Comparison of ENCODE assay signal across 12 cellular contexts in the genomic region with DNA sequence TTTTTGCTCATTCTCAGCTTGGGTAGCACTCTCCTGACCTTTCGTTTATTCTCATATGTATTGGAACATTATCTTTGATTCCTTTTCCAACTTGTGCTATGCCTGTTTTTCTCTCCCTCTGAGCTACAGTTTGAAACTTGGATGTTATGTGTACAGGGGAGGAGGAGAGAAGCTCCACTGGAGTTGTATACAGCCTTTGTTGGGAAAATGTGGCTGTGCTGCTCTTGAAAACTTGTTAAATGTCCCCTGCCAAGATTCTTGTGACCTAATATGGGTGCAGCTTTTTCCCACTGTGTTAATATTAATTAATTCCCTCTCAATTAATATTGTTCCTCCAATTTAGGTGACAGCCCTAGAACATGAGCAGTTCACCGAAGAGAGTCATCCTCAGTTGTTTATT.
DNase-seq lines count a peak whose midpoint lies in the region.
"Had no signal": no experiment of that assay in that cellular context is flagged by ENCODE, and none has a peak within 500 bp of the region (broad histone marks: within the 10 kb centered on the region; RNA-seq: fewer than 3 reads in every experiment).

No MANE protein-coding gene starts in this region.

- no peak overlapping the region for H3K4me2 ChIP-seq in neuronal stem cell (ENCODE audit: insufficient read depth, low read length, poor library complexity, severe bottlenecking)
- H3K4me2 ChIP-seq: BLaER1 had no signal

- H2BK15ac ChIP-seq in neuronal stem cell (ENCODE audit: low read length): no peak overlapping the region

- no peak overlapping the region for H2BK120ac ChIP-seq in neuronal stem cell (ENCODE audit: low read depth, low read length)

- peaks cover 0 to 1% of the 10 kb centered on the region in 2 donors for H3K9me3 ChIP-seq in neuronal stem cell (replicated peaks in 1 of 2; ENCODE audit: control insufficient read depth in 2 of 2, insufficient read depth in 1 of 2, low read depth in 1 of 2, low read length in 2 of 2)
- H3K9me3 ChIP-seq: BLaER1, Caco-2 had no signal

- DNase-seq in Ammon's horn (ENCODE audit: low spot score) (peak; percentile 43), caudate nucleus (lab: John Stamatoyannopoulos, UW) (no peak), substantia nigra (lab: John Stamatoyannopoulos, UW) (no peak), posterior cingulate gyrus (no peak), neuronal stem cell (ENCODE audit: low spot score) (no peak)
- DNase-seq in stimulated activated naive CD4-positive, alpha-beta T cell treated with Interleukin-2 at 50 U/mL for 16 hours (lab: John Stamatoyannopoulos, UW): no peak
- DNase-seq in activated naive CD4-positive, alpha-beta T cell treated with anti-CD3 and anti-CD28 coated beads, Interleukin-2, amount 50 U/mL, for 16 hours: no peak
- DNase-seq: Caco-2; CD8-positive, alpha-beta memory T cell had no signal

- H4K8ac ChIP-seq in neuronal stem cell (ENCODE audit: low read depth, low read length): no peak overlapping the region

- H2AK5ac ChIP-seq in neuronal stem cell (ENCODE audit: low read depth, low read length): no peak overlapping the region

- no peak overlapping the region for H2BK12ac ChIP-seq in neuronal stem cell (ENCODE audit: low read length)

- H3K14ac ChIP-seq in neuronal stem cell (ENCODE audit: low read length): no peak overlapping the region

- H3K18ac ChIP-seq in neuronal stem cell (ENCODE audit: low read length): no peak overlapping the region

- H3K4me3 ChIP-seq in neuronal stem cell (ENCODE audit: low read length in 2 of 2): no peak overlapping the region
- H3K4me3 ChIP-seq: BLaER1 had no signal

- no peak overlapping the region for H4K91ac ChIP-seq in neuronal stem cell (ENCODE audit: low read depth, low read length, poor library complexity)

- H3K23ac ChIP-seq in neuronal stem cell (ENCODE audit: low read depth, low read length, poor library complexity): no peak overlapping the region

- intact Hi-C loops in posterior cingulate gyrus (cut with DNase I): loop anchor here (10.0 kb wide), 1 partner anchor 277 kb away; no protein-coding TSS in a partner anchor

- H3K27me3 ChIP-seq in layer of hippocampus (ENCODE audit: control insufficient read depth, insufficient read depth, low read length) (no peaks in the 10 kb centered on the region), neuronal stem cell (ENCODE audit: control insufficient read depth in 3 of 3, insufficient read depth in 3 of 3, low read depth in 1 of 3, low read length in 3 of 3) (no peaks in the 10 kb centered on the region)
- H3K27me3 ChIP-seq: BLaER1 had no signal

- H2AFZ ChIP-seq in neuronal stem cell (ENCODE audit: low read length): no peak overlapping the region

- WGBS in neuronal stem cell (ENCODE audit: extremely low coverage in 2 of 2, insufficient read length in 2 of 2, insufficient replicate concordance in 1 of 2), 2 donors: no CpG with 5 or more reads among the region's 2 CpGs

- H2BK5ac ChIP-seq in neuronal stem cell (ENCODE audit: low read length): no peak overlapping the region

- peaks cover 0 to 4% of the 10 kb centered on the region in 2 donors for H3K36me3 ChIP-seq in neuronal stem cell (replicated peaks in 1 of 2; ENCODE audit: control insufficient read depth in 2 of 2, insufficient read depth in 2 of 2, low read length in 2 of 2)

- H3K9ac ChIP-seq in neuronal stem cell (ENCODE audit: low read depth, low read length, poor library complexity): no peak overlapping the region
- H3K9ac ChIP-seq: BLaER1 had no signal

- peak overlapping the region; percentile 74 for H3K27ac ChIP-seq in caudate nucleus (ENCODE audit: low read depth, low read length)
- peak overlapping the region; percentile 42 for H3K27ac ChIP-seq in layer of hippocampus (ENCODE audit: low read depth, low read length)
- peak overlapping the region; percentile 74 for H3K27ac ChIP-seq in substantia nigra (ENCODE audit: low read depth, low read length, poor library complexity, severe bottlenecking)
- H3K27ac ChIP-seq in neuronal stem cell (replicated peaks; ENCODE audit: low read length): no peak overlapping the region
- H3K27ac ChIP-seq: 22Rv1, BLaER1 had no signal

- H3K4me1 ChIP-seq in neuronal stem cell (ENCODE audit: control insufficient read depth in 2 of 2, insufficient read depth in 1 of 2, low read depth in 1 of 2, low read length in 2 of 2): no peaks in the 10 kb centered on the region
- H3K4me1 ChIP-seq: Caco-2 had no signal

- no peaks in the 10 kb centered on the region for H3K79me1 ChIP-seq in neuronal stem cell (ENCODE audit: low read depth, low read length)

- H3K4ac ChIP-seq in neuronal stem cell (ENCODE audit: low read length): no peak overlapping the region
